Comparison of ENCODE assay signal across 17 cellular contexts in genomic region chr18:74110149-74110548, GRCh38. TPM values are rescaled to one million over a fixed set of nuclear protein-coding genes. Genes with fewer than 3 reads are reported as not detected.
A peak's percentile ranks its signal among the peaks of the same experiment; 100 is the strongest.
DNase-seq lines count a peak whose midpoint lies in the region; ATAC-seq, FAIRE-seq and TF ChIP-seq lines count a peak whose summit lies in the region.
"Had no signal": no experiment of that assay in that cellular context is flagged by ENCODE, and none has a peak within 500 bp of the region (broad histone marks: within the 10 kb centered on the region; RNA-seq: fewer than 3 reads in every experiment).

No MANE protein-coding gene starts in this region.

- H3F3A ChIP-seq in MM.1S (ENCODE audit: insufficient read depth, low read length), result no peaks in the 10 kb centered on the region

- peak; percentile 62 for ATAC-seq in GM18502 (IDR thresholded peaks at IDR 0.05; ENCODE audit: poor library complexity, unreplicated experiment)
- ATAC-seq: GM23338, HCT116 had no signal

- H2BK15ac ChIP-seq in mesendoderm (replicated peaks; ENCODE audit: low read depth), result no peak overlapping the region

- no peak overlapping the region for H3K4ac ChIP-seq in mesendoderm (ENCODE audit: low read depth, low read length)

- H3K4me3 ChIP-seq in MM.1S (ENCODE audit: low read length) (no peak overlapping the region), mesendoderm (ENCODE audit: low read length) (no peak overlapping the region)
- H3K4me3 ChIP-seq: GM23338 had no signal

- H3K4me1 ChIP-seq in MM.1S (ENCODE audit: low read length), result peaks cover 7% of the 10 kb centered on the region; the same call in 1 of the 2 replicates
- H3K4me1 ChIP-seq in mesendoderm (ENCODE audit: control insufficient read depth, low read depth, low read length), result no peaks in the 10 kb centered on the region
- H3K4me1 ChIP-seq: Caco-2 had no signal

- no peaks in the 10 kb centered on the region for H3K79me1 ChIP-seq in mesendoderm (ENCODE audit: low read length)

- H3K27me3 ChIP-seq in MM.1S (replicated peaks; ENCODE audit: insufficient read depth, low read length) (no peaks in the 10 kb centered on the region), mesendoderm (ENCODE audit: insufficient read depth, low read length, poor library complexity) (no peaks in the 10 kb centered on the region)

- FAIRE-seq in frontal cortex (lab: Jason Lieb, UNC), result peak; percentile 28
- FAIRE-seq: G401.6, GM12892 had no signal

- no peak overlapping the region for H3K56ac ChIP-seq in mesendoderm (ENCODE audit: low read length)

- H3K36me3 ChIP-seq in MM.1S (replicated peaks; ENCODE audit: insufficient read depth, low read length) (no peaks in the 10 kb centered on the region), mesendoderm (ENCODE audit: control insufficient read depth, insufficient read depth, low read length) (no peaks in the 10 kb centered on the region)

- H3K4me2 ChIP-seq in MM.1S (ENCODE audit: low read depth, low read length) (no peak overlapping the region), mesendoderm (ENCODE audit: low read length) (no peak overlapping the region)
- H3K4me2 ChIP-seq: GM23338 had no signal

- H4K20me1 ChIP-seq in MM.1S (ENCODE audit: insufficient read depth, low read length), result no peaks in the 10 kb centered on the region

- WGBS in mesendoderm (ENCODE audit: extremely low coverage, insufficient coverage, low lambda C conversion rate), result no CpG with 5 or more reads among the region's 1 CpG

- H3K79me2 ChIP-seq in MM.1S (ENCODE audit: low read length) (no peaks in the 10 kb centered on the region), mesendoderm (ENCODE audit: control insufficient read depth, insufficient read depth, low read length) (no peaks in the 10 kb centered on the region)

- H3K18ac ChIP-seq in mesendoderm (ENCODE audit: low read length), result no peak overlapping the region

- H2BK5ac ChIP-seq in mesendoderm (ENCODE audit: low read length), result no peak overlapping the region

- no peak overlapping the region for H2AK5ac ChIP-seq in mesendoderm (ENCODE audit: low read length)

- H4K8ac ChIP-seq in mesendoderm (ENCODE audit: low read depth, low read length), result no peak overlapping the region

- H2BK120ac ChIP-seq in mesendoderm (ENCODE audit: low read depth, low read length), result no peak overlapping the region

- no peak overlapping the region for H4K5ac ChIP-seq in mesendoderm (ENCODE audit: low read length)

- no peak overlapping the region for H3K27ac ChIP-seq in MM.1S (ENCODE audit: low read length)
- H3K27ac ChIP-seq in mesendoderm (ENCODE audit: low read depth, low read length), result no peak overlapping the region

- no peaks in the 10 kb centered on the region for H3K9me2 ChIP-seq in MM.1S (replicated peaks; ENCODE audit: insufficient read depth, low read length)

- H3K9ac ChIP-seq in MM.1S (ENCODE audit: low read length) (no peak overlapping the region), mesendoderm (ENCODE audit: low read length) (no peak overlapping the region)

- no peak for TF ChIP-seq CTCF in MM.1S (IDR thresholded peaks at IDR 0.05; ENCODE audit: low read length)

- no peak overlapping the region for H3K23ac ChIP-seq in mesendoderm (ENCODE audit: low read length)

- no peak overlapping the region for H2AFZ ChIP-seq in MM.1S (ENCODE audit: low read length)
- H2AFZ ChIP-seq: GM23338 had no signal

- H3K9me3 ChIP-seq in MM.1S (replicated peaks; ENCODE audit: insufficient read depth, low read length), result no peaks in the 10 kb centered on the region
- H3K9me3 ChIP-seq: Caco-2 had no signal

- peak; percentile 26 for DNase-seq in MM.1S
- no peak for DNase-seq in frontal cortex (ENCODE audit: low spot score in 2 of 2)
- DNase-seq in NCI-H748 treated with DMSO at 0.1 percent for 48 hours (lab: John Stamatoyannopoulos, UW), result no peak
- no peak for DNase-seq in mesendoderm
- no peak for DNase-seq in activated T-cell treated with anti-CD3 and anti-CD28 coated beads, Interleukin-2, amount 50 U/mL, for 48 hours
- DNase-seq: 8988T; C1 segment of cervical spinal cord; Caco-2; CD4-positive, alpha-beta memory T cell; DMS153; DND-41; H9 had no signal

RNA-seq across cellular contexts. Expression of gene FBXO15, which starts 37.5 kb away (rescaled TPM):
- 4.1 TPM for total RNA-seq in frontal cortex
- 0.37 TPM for polyA plus RNA-seq in mesendoderm (2013, experiment 1 of 2)
- 0.49 TPM for polyA plus RNA-seq in mesendoderm (2013, experiment 2 of 2)

RNA-seq across cellular contexts. Expression of gene TIMM21, which starts 38.2 kb away (rescaled TPM):
- 36.3 TPM for total RNA-seq in frontal cortex
- polyA plus RNA-seq in mesendoderm (2013, experiment 1 of 2), result 32.9 TPM
- polyA plus RNA-seq in mesendoderm (2013, experiment 2 of 2), result 31.8 TPM
